36 cellular contexts compared by ENCODE assay signal in the genomic region with DNA sequence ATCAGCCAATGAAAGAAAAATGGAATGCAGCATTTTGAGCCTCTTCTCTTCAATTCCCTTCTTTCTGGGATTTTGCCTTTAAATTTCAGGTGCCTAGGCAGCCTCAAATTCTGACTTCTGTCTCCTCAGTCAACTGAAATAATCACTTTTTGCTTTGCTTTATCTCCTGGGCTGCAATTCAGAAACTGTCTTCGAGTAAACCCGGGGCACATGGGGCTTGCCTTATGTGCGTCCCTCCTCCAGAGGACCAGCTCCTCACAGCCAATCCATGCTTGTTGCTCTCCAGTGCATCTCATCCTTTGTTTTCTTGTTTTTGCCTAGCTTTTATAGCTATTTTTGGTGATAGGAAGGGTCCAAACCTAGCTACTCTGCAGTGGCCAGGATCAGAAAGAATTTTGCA. TPM values are rescaled to one million over a fixed set of nuclear protein-coding genes. Genes with fewer than 3 reads are reported as not detected.
"Had no signal": no experiment of that assay in that cellular context is flagged by ENCODE, and none has a peak within 500 bp of the region (broad histone marks: within the 10 kb centered on the region; RNA-seq: fewer than 3 reads in every experiment).

No MANE protein-coding gene starts in this region.

- DNase-seq: activated B cell treated with CpG ODN at 0.5 μM for 24 hours; activated CD4-positive, alpha-beta T cell treated with anti-CD3 and anti-CD28 coated beads for 48 hours; activated CD4-positive, alpha-beta T cell treated with anti-CD3 and anti-CD28 coated beads, Interleukin-2, amount 50 U/mL, for 1 hour; activated CD4-positive, alpha-beta T cell treated with anti-CD3 and anti-CD28 coated beads, Interleukin-2, amount 50 U/mL, for 48 hours; activated CD8-positive, alpha-beta memory T cell treated with anti-CD3 and anti-CD28 coated beads for 24 hours; activated CD8-positive, alpha-beta T cell treated with anti-CD3 and anti-CD28 coated beads for 36 hours; activated effector memory CD4-positive, alpha-beta T cell treated with Interleukin-2 at 50 U/mL for 16 hours; activated gamma-delta T cell treated with Interleukin-2 at 50 U/mL for 16 hours; activated naive CD4-positive, alpha-beta T cell treated with anti-CD3 and anti-CD28 coated beads, Interleukin-2, amount 50 U/mL, for 16 hours; activated naive CD4-positive, alpha-beta T cell treated with Interleukin-2 at 50 U/mL for 16 hours; activated T-cell treated with anti-CD3 and anti-CD28 coated beads, Interleukin-2, amount 50 U/mL, for 4 hours; amniotic stem cell; anterior cingulate cortex; caudate nucleus; effector CD8-positive, alpha-beta T cell; esophagus squamous epithelium; foreskin melanocyte; T-helper 2 cell; WERI-Rb-1 had no signal

- H3K27me3 ChIP-seq: esophagus squamous epithelium had no signal

- H3K4me3 Mint-ChIP-seq: activated B cell treated with CpG ODN at 0.5 μM for 24 hours; activated CD8-positive, alpha-beta T cell treated with anti-CD3 and anti-CD28 coated beads for 36 hours; activated naive CD8-positive, alpha-beta T cell; activated T-cell treated with anti-CD3 and anti-CD28 coated beads, Interleukin-2, amount 50 U/mL, for 4 hours; activated T-helper 17 cell treated with anti-CD3 and anti-CD28 coated beads, Interleukin-2, amount 50 U/mL, for 72 hours had no signal

- H3K36me3 ChIP-seq: esophagus squamous epithelium, gastroesophageal sphincter, WERI-Rb-1 had no signal

- H3K4me3 ChIP-seq: esophagus squamous epithelium, gastroesophageal sphincter had no signal

- ATAC-seq: activated CD4-positive, CD25-positive, alpha-beta regulatory T cell treated with anti-CD3 and anti-CD28 coated beads, Interleukin-2, amount 50 U/mL, for 24 hours; activated CD8-positive, alpha-beta T cell treated with anti-CD3 and anti-CD28 coated beads for 36 hours; activated T-cell treated with anti-CD3 and anti-CD28 coated beads, Interleukin-2, amount 50 U/mL, for 4 hours; activated T-helper 17 cell treated with anti-CD3 and anti-CD28 coated beads, Interleukin-2, amount 50 U/mL, for 72 hours; gastroesophageal sphincter had no signal

- H3K4me1 ChIP-seq: esophagus squamous epithelium, gastroesophageal sphincter had no signal

- H3K9me3 Mint-ChIP-seq: activated T-cell treated with anti-CD3 and anti-CD28 coated beads, Interleukin-2, amount 50 U/mL, for 4 hours; activated T-helper 17 cell treated with anti-CD3 and anti-CD28 coated beads, Interleukin-2, amount 50 U/mL, for 72 hours had no signal

- H3K27ac Mint-ChIP-seq: activated B cell treated with CpG ODN at 0.5 μM for 24 hours; activated CD8-positive, alpha-beta T cell treated with anti-CD3 and anti-CD28 coated beads for 36 hours; activated naive CD8-positive, alpha-beta T cell; activated T-helper 17 cell treated with anti-CD3 and anti-CD28 coated beads, Interleukin-2, amount 50 U/mL, for 72 hours had no signal

- H3K27me3 Mint-ChIP-seq: activated B cell treated with CpG ODN at 0.5 μM for 24 hours; activated CD8-positive, alpha-beta T cell treated with anti-CD3 and anti-CD28 coated beads for 36 hours; activated naive CD8-positive, alpha-beta T cell had no signal

- H3K9me3 ChIP-seq: esophagus squamous epithelium, gastroesophageal sphincter had no signal

- FAIRE-seq: astrocyte, colon, endometrium, endothelial cell of umbilical vein, TTC549 had no signal

- H3K27ac ChIP-seq: epithelial cell of prostate, esophagus squamous epithelium, gastroesophageal sphincter, WERI-Rb-1 had no signal

RNA-seq across cellular contexts. Expression of a gene that starts 8.8 kb away (rescaled TPM):
- total RNA-seq: activated B cell treated with CpG ODN at 0.5 μM for 24 hours; activated CD8-positive, alpha-beta T cell treated with anti-CD3 and anti-CD28 coated beads for 36 hours; activated T-cell treated with anti-CD3 and anti-CD28 coated beads, Interleukin-2, amount 50 U/mL, for 4 hours; activated T-helper 17 cell treated with anti-CD3 and anti-CD28 coated beads, Interleukin-2, amount 50 U/mL, for 72 hours; astrocyte; chondrocyte; dermis microvascular lymphatic vessel endothelial cell; endothelial cell of umbilical vein; esophagus squamous epithelium; fibroblast of lung; gastroesophageal sphincter; glomerular endothelial cell; T-helper 1 cell treated with Interleukin-12 subunit alpha and Interleukin-12 subunit beta and Interleukin-4 antibody, amounts not matched to agents 30 ng/mL and 1 ng/mL, for 36 hours had no signal
- polyA plus RNA-seq: adipose tissue, esophagus, fibroblast of lung had no signal

RNA-seq across cellular contexts. Expression of a gene that starts 41.8 kb away (rescaled TPM):
- total RNA-seq: activated B cell treated with CpG ODN at 0.5 μM for 24 hours; activated CD8-positive, alpha-beta T cell treated with anti-CD3 and anti-CD28 coated beads for 36 hours; activated T-cell treated with anti-CD3 and anti-CD28 coated beads, Interleukin-2, amount 50 U/mL, for 4 hours; activated T-helper 17 cell treated with anti-CD3 and anti-CD28 coated beads, Interleukin-2, amount 50 U/mL, for 72 hours; astrocyte; chondrocyte; endothelial cell of umbilical vein; fibroblast of lung; glomerular endothelial cell; T-helper 1 cell treated with Interleukin-12 subunit alpha and Interleukin-12 subunit beta and Interleukin-4 antibody, amounts not matched to agents 30 ng/mL and 1 ng/mL, for 36 hours had no signal
- polyA plus RNA-seq: endothelial cell of umbilical vein, fibroblast of lung had no signal

RNA-seq across cellular contexts. Expression of a gene that starts 59.6 kb away (rescaled TPM):
- total RNA-seq: activated B cell treated with CpG ODN at 0.5 μM for 24 hours; activated CD8-positive, alpha-beta T cell treated with anti-CD3 and anti-CD28 coated beads for 36 hours; activated T-helper 17 cell treated with anti-CD3 and anti-CD28 coated beads, Interleukin-2, amount 50 U/mL, for 72 hours had no signal
